In genomic region chr14:32635103-32635719, GRCh38 we compare ENCODE assay signal across 10 cellular contexts.
DNase-seq lines count a peak whose midpoint lies in the region; ATAC-seq and TF ChIP-seq lines count a peak whose summit lies in the region.
"Had no signal": no experiment of that assay in that cellular context is flagged by ENCODE, and none has a peak within 500 bp of the region (broad histone marks: within the 10 kb centered on the region; RNA-seq: fewer than 3 reads in every experiment).

No MANE protein-coding gene starts in this region.

- peak; percentile 6 for DNase-seq in RKO (ENCODE audit: low spot score)
- peak; percentile 74 for DNase-seq in fibroblast of the aortic adventitia (ENCODE audit: low read depth)
- no peak for DNase-seq in amniotic stem cell (lab: John Stamatoyannopoulos, UW)
- DNase-seq in mucosa of descending colon: no peak
- DNase-seq in NCI-H128 (lab: John Stamatoyannopoulos, UW; ENCODE audit: unreplicated experiment): no peak
- no peak for DNase-seq in stimulated activated CD4-positive, alpha-beta T cell treated with anti-CD3 and anti-CD28 coated beads, Interleukin-2, amount 100 ng/mL, for 24 hours
- DNase-seq: NCI-H2227 treated with DMSO at 0.1 percent for 48 hours, WERI-Rb-1 had no signal

- no peak overlapping the region for H3K4me3 ChIP-seq in fibroblast of the aortic adventitia (ENCODE audit: low read depth, low read length)
- H3K4me3 ChIP-seq in skeletal muscle satellite cell (ENCODE audit: low read length): peak overlapping the region; percentile 41
- H3K4me3 ChIP-seq in mucosa of descending colon: no peak overlapping the region

- intact Hi-C loops in mucosa of descending colon (cut with DNase I, micrococcal nuclease): no loop called here

- H3K36me3 ChIP-seq in skeletal muscle satellite cell (ENCODE audit: insufficient read depth, low read length) (no peaks in the 10 kb centered on the region), mucosa of descending colon (ENCODE audit: low read depth) (no peaks in the 10 kb centered on the region)
- H3K36me3 ChIP-seq: WERI-Rb-1 had no signal

- ATAC-seq in GM19463 (IDR thresholded peaks at IDR 0.05; ENCODE audit: unreplicated experiment) (peak; percentile 56), mucosa of descending colon (no peak)

- no peaks in the 10 kb centered on the region for H3K27me3 ChIP-seq in skeletal muscle satellite cell (ENCODE audit: control insufficient read depth, insufficient read depth, low read length)

- TF ChIP-seq CTCF in fibroblast of the aortic adventitia (IDR thresholded peaks at IDR 0.05; ENCODE audit: insufficient read depth, low read length) (no peak), mucosa of descending colon (IDR thresholded peaks at IDR 0.05) (no peak)

- no peak overlapping the region for H3K9ac ChIP-seq in skeletal muscle satellite cell (ENCODE audit: low read depth, low read length)

- H3K9me3 ChIP-seq in skeletal muscle satellite cell (replicated peaks; ENCODE audit: low read length): no peaks in the 10 kb centered on the region
- no peaks in the 10 kb centered on the region for H3K9me3 ChIP-seq in mucosa of descending colon

- peak overlapping the region; percentile 66 for H3K4me2 ChIP-seq in skeletal muscle satellite cell (ENCODE audit: low read length)

- H3K4me1 ChIP-seq in skeletal muscle satellite cell (ENCODE audit: control insufficient read depth, insufficient read depth, low read length) (peaks cover 3% of the 10 kb centered on the region), mucosa of descending colon (ENCODE audit: low read depth) (no peaks in the 10 kb centered on the region)

Comparison
In these comparisons a context has a peak if more than half of its experiments do, and no peak if none do; other contexts are left out.
1. DNase-seq: peak in RKO (single experiment) and fibroblast of the aortic adventitia (single experiment); none in amniotic stem cell (single experiment), mucosa of descending colon (0 of 3), NCI-H128 (single experiment) and stimulated activated CD4-positive, alpha-beta T cell treated with anti-CD3 and anti-CD28 coated beads, Interleukin-2, amount 100 ng/mL, for 24 hours (0 of 2).